Comparison of ENCODE assay signal across 1 cellular context in genomic region chr3:51642462-51642861, GRCh38.
TF ChIP-seq lines count a peak whose summit lies in the region.

No MANE protein-coding gene starts in this region.

TF ChIP-seq in endothelial cell of umbilical vein, 7 proteins besides CTCF, POLR2A, EP300 and RAD21 (continued from another document):
- TF ChIP-seq MAX (IDR thresholded peaks at IDR 0.05; ENCODE audit: insufficient read depth, insufficient read length), result no peak
- TF ChIP-seq EZH2 (IDR thresholded peaks at IDR 0.05; ENCODE audit: borderline replicate concordance, low read depth, low read length, severe bottlenecking), result no peak
